12 cellular contexts compared by ENCODE assay signal in genomic region chr1:1832820-1833219, GRCh38. TPM values are rescaled to one million over a fixed set of nuclear protein-coding genes. Genes with fewer than 3 reads are reported as not detected.
DNase-seq lines count a peak whose midpoint lies in the region; ATAC-seq, FAIRE-seq and TF ChIP-seq lines count a peak whose summit lies in the region.
"Had no signal": no experiment of that assay in that cellular context is flagged by ENCODE, and none has a peak within 500 bp of the region (broad histone marks: within the 10 kb centered on the region; RNA-seq: fewer than 3 reads in every experiment).

No MANE protein-coding gene starts in this region.

- no peaks in the 10 kb centered on the region for H3K9me3 Mint-ChIP-seq in activated naive CD4-positive, alpha-beta T cell treated with anti-CD3 and anti-CD28 coated beads for 36 hours
- no peaks in the 10 kb centered on the region for H3K9me3 Mint-ChIP-seq in activated B cell treated with CpG ODN at 0.5 μM for 24 hours
- H3K9me3 Mint-ChIP-seq: dendritic cell treated with granulocyte-macrophage colony-stimulating factor and Interleukin-4, amounts not matched to agents 40 ng/mL and 50 ng/mL, for 4 days had no signal

- H3K4me1 ChIP-seq in keratinocyte (ENCODE audit: control insufficient read depth, extremely low read depth, insufficient read depth, low read length) (peaks cover 41% of the 10 kb centered on the region), subcutaneous abdominal adipose tissue (ENCODE audit: control insufficient read depth in 5 of 5, insufficient read depth in 5 of 5, low read length in 5 of 5) (peaks cover 7 to 28% (median 24%) of the 10 kb centered on the region in 5 donors)

- peaks cover 40% of the 10 kb centered on the region for H3K4me1 Mint-ChIP-seq in activated naive CD4-positive, alpha-beta T cell treated with anti-CD3 and anti-CD28 coated beads for 36 hours (ENCODE audit: low read depth)
- H3K4me1 Mint-ChIP-seq in activated B cell treated with CpG ODN at 0.5 μM for 24 hours = peaks cover 61% of the 10 kb centered on the region

- no peak overlapping the region for H3K4me2 ChIP-seq in keratinocyte (ENCODE audit: control insufficient read depth, extremely low read depth, insufficient read depth, low read depth, low read length)

- H2AFZ ChIP-seq in keratinocyte (ENCODE audit: control insufficient read depth, low read length) = no peak overlapping the region

- CTCF ChIA-PET in activated naive CD4-positive, alpha-beta T cell treated with anti-CD3 and anti-CD28 coated beads for 36 hours (lab: Charles Lee) = interaction anchor here (0.6 kb wide), 1 partner anchor 69 kb away, joined by 3 read pairs; no protein-coding TSS in a partner anchor
- CTCF ChIA-PET in activated B cell treated with CpG ODN at 0.5 μM for 24 hours (lab: Charles Lee) = interaction anchor here (1.2 kb wide), 1 partner anchor 73 kb away, joined by 4 read pairs; no protein-coding TSS in a partner anchor

- peaks cover 12% of the 10 kb centered on the region for H3K9me1 ChIP-seq in keratinocyte (ENCODE audit: control insufficient read depth, extremely low read depth, insufficient read depth, low read length)

- dilution Hi-C loops in keratinocyte (cut with MboI; ENCODE audit: extremely low pct_ligation_motif_present, low sequenced_read_pairs) = no loop called here

- no peak for FAIRE-seq in keratinocyte (lab: Jason Lieb, UNC)

- H3K9ac ChIP-seq in keratinocyte (ENCODE audit: control insufficient read depth, extremely low read depth, insufficient read depth, low read length) (no peak overlapping the region), subcutaneous abdominal adipose tissue (ENCODE audit: low read length in 5 of 5) (no peak overlapping the region)

- POLR2A ChIA-PET in activated B cell treated with CpG ODN at 0.5 μM for 24 hours (lab: Charles Lee) = no interaction called here

- peaks cover 78% of the 10 kb centered on the region for H3K79me2 ChIP-seq in keratinocyte (ENCODE audit: control insufficient read depth, insufficient read depth, low read length)

- H3K9me3 ChIP-seq in keratinocyte (ENCODE audit: control insufficient read depth, low read depth, low read length) = no peaks in the 10 kb centered on the region
- no peaks in the 10 kb centered on the region for H3K9me3 ChIP-seq in subcutaneous abdominal adipose tissue (ENCODE audit: control insufficient read depth in 5 of 5, low read length in 5 of 5)
- H3K9me3 ChIP-seq: testis had no signal

- peaks cover 29% of the 10 kb centered on the region for H4K20me1 ChIP-seq in keratinocyte (ENCODE audit: control insufficient read depth, extremely low read depth, insufficient read depth, low read length)

- H3K27me3 Mint-ChIP-seq in activated naive CD4-positive, alpha-beta T cell treated with anti-CD3 and anti-CD28 coated beads for 36 hours (ENCODE audit: low read depth) = no peaks in the 10 kb centered on the region
- no peaks in the 10 kb centered on the region for H3K27me3 Mint-ChIP-seq in activated B cell treated with CpG ODN at 0.5 μM for 24 hours
- H3K27me3 Mint-ChIP-seq: dendritic cell treated with granulocyte-macrophage colony-stimulating factor and Interleukin-4, amounts not matched to agents 40 ng/mL and 50 ng/mL, for 4 days had no signal

- H3K27me3 ChIP-seq in keratinocyte (ENCODE audit: control insufficient read depth, extremely low read depth, insufficient read depth, low read length) = no peaks in the 10 kb centered on the region
- H3K27me3 ChIP-seq in subcutaneous abdominal adipose tissue (ENCODE audit: control insufficient read depth in 5 of 5, insufficient read depth in 4 of 5, low read length in 5 of 5) = no peaks in the 10 kb centered on the region
- H3K27me3 ChIP-seq: testis had no signal

- no peak for ATAC-seq in activated B cell treated with CpG ODN at 0.5 μM for 24 hours (ENCODE audit: low read depth)
- ATAC-seq in HG03460 (IDR thresholded peaks at IDR 0.05; ENCODE audit: unreplicated experiment) = no peak
- ATAC-seq in GM18870 (IDR thresholded peaks at IDR 0.05; ENCODE audit: unreplicated experiment) = no peak

- H3K36me3 Mint-ChIP-seq in activated naive CD4-positive, alpha-beta T cell treated with anti-CD3 and anti-CD28 coated beads for 36 hours (ENCODE audit: low read depth) = peaks cover 3% of the 10 kb centered on the region
- peaks cover 66% of the 10 kb centered on the region for H3K36me3 Mint-ChIP-seq in activated B cell treated with CpG ODN at 0.5 μM for 24 hours (ENCODE audit: low read depth)

- intact Hi-C loops in activated naive CD4-positive, alpha-beta T cell treated with anti-CD3 and anti-CD28 coated beads for 36 hours (cut with micrococcal nuclease) = no loop called here
- intact Hi-C loops in activated B cell treated with CpG ODN at 0.5 μM for 24 hours (cut with micrococcal nuclease) = loop anchor here (2.0 to 5.0 kb wide), 3 partner anchors 14 to 56 kb away; partner anchors contain the start of gene NADK

- peak overlapping the region; percentile 52 for H3K27ac ChIP-seq in keratinocyte (ENCODE audit: control insufficient read depth, insufficient read depth, low read length)
- peak overlapping the region; percentile 57 for H3K27ac ChIP-seq in subcutaneous abdominal adipose tissue (ENCODE audit: low read depth, low read length)
- H3K27ac ChIP-seq: testis had no signal

- no peak for DNase-seq in activated naive CD4-positive, alpha-beta T cell treated with anti-CD3 and anti-CD28 coated beads for 36 hours
- no peak for DNase-seq in activated naive CD4-positive, alpha-beta T cell treated with anti-CD3 and anti-CD28 coated beads, Interleukin-2, amount 50 U/mL, for 16 hours
- no peak for DNase-seq in activated B cell treated with CpG ODN at 0.5 μM for 24 hours
- no peak for DNase-seq in keratinocyte (ENCODE audit: low read depth, low spot score)
- DNase-seq in RPMI8226 = no peak
- DNase-seq: activated T-cell treated with anti-CD3 and anti-CD28 coated beads, Interleukin-2, amount 50 U/mL, for 1 hour; NCI-H524 had no signal

- H3K36me3 ChIP-seq in keratinocyte (ENCODE audit: control insufficient read depth in 2 of 2, extremely low read depth in 1 of 2, insufficient read depth in 2 of 2, low read length in 2 of 2) (peaks cover 22 to 33% of the 10 kb centered on the region in 2 experiments), subcutaneous abdominal adipose tissue (ENCODE audit: control insufficient read depth in 5 of 5, insufficient read depth in 5 of 5, low read length in 5 of 5) (peaks cover 4 to 26% (median 25%) of the 10 kb centered on the region in 5 donors)

- no peak overlapping the region for H3K4me3 ChIP-seq in keratinocyte (ENCODE audit: control insufficient read depth in 2 of 3, extremely low read depth in 1 of 3, insufficient read depth in 2 of 3, low read depth in 1 of 3, low read length in 3 of 3)
- H3K4me3 ChIP-seq in subcutaneous abdominal adipose tissue (ENCODE audit: low read depth in 1 of 5, low read length in 5 of 5) = no peak overlapping the region
- H3K4me3 ChIP-seq: testis had no signal

- no peak overlapping the region for H3K4me3 Mint-ChIP-seq in activated naive CD4-positive, alpha-beta T cell treated with anti-CD3 and anti-CD28 coated beads for 36 hours
- H3K4me3 Mint-ChIP-seq in activated B cell treated with CpG ODN at 0.5 μM for 24 hours = peak overlapping the region; percentile 32
- H3K4me3 Mint-ChIP-seq: dendritic cell treated with granulocyte-macrophage colony-stimulating factor and Interleukin-4, amounts not matched to agents 40 ng/mL and 50 ng/mL, for 4 days had no signal

- TF ChIP-seq CTCF in activated B cell treated with CpG ODN at 0.5 μM for 24 hours (IDR thresholded peaks at IDR 0.05) (no peak), keratinocyte (optimal IDR thresholded peaks at IDR 0.05 in 1 of 3, IDR thresholded peaks at IDR 0.05 in 1 of 3, conservative IDR thresholded peaks at IDR 0.05 in 1 of 3; ENCODE audit: extremely low read depth in 1 of 3, insufficient read depth in 2 of 3, low read length in 3 of 3) (no peak)

- peak overlapping the region; percentile 16 for H3K27ac Mint-ChIP-seq in activated naive CD4-positive, alpha-beta T cell treated with anti-CD3 and anti-CD28 coated beads for 36 hours
- peak overlapping the region; percentile 83 for H3K27ac Mint-ChIP-seq in activated B cell treated with CpG ODN at 0.5 μM for 24 hours
- H3K27ac Mint-ChIP-seq: dendritic cell treated with granulocyte-macrophage colony-stimulating factor and Interleukin-4, amounts not matched to agents 40 ng/mL and 50 ng/mL, for 4 days had no signal

RNA-seq across cellular contexts. Expression of gene NADK, which starts 54.5 kb away (rescaled TPM):
- total RNA-seq in activated naive CD4-positive, alpha-beta T cell treated with anti-CD3 and anti-CD28 coated beads for 36 hours = 10 to 100 TPM; 42.1 to 43.6 TPM
- total RNA-seq in activated B cell treated with CpG ODN at 0.5 μM for 24 hours = 106 and 122 TPM in 2 replicates
- polyA plus RNA-seq in keratinocyte = 54.0 to 59.9 TPM (median 54.8 TPM) in 3 replicates
- polyA plus RNA-seq in keratinocyte (2011; ENCODE audit: low read depth) = 21.4 TPM
- 38.1 and 58.8 TPM in 2 replicates for polyA plus RNA-seq in keratinocyte (2011; cell fraction: cytosol; rRNA removed)
- 133 TPM in 2 replicates for polyA plus RNA-seq in keratinocyte (2011; cell fraction: nucleus; rRNA removed)
- 39.1 and 47.9 TPM in 2 replicates for polyA plus RNA-seq in keratinocyte (2012; ENCODE audit: low replicate concordance)
- polyA minus RNA-seq in keratinocyte = 32.0 to 38.3 TPM (median 37.9 TPM) in 3 replicates
- 58.7 TPM for polyA minus RNA-seq in keratinocyte (2011; cell fraction: cytosol; rRNA and poly(A)+ RNA removed)
- polyA minus RNA-seq in keratinocyte (2011; cell fraction: nucleus; rRNA and poly(A)+ RNA removed) = 53.4 and 55.8 TPM in 2 replicates

RNA-seq across cellular contexts. Expression of gene GNB1, which starts 58.1 kb away (rescaled TPM):
- 100 to 1,000 TPM; 326 to 351 TPM for total RNA-seq in activated naive CD4-positive, alpha-beta T cell treated with anti-CD3 and anti-CD28 coated beads for 36 hours
- total RNA-seq in activated B cell treated with CpG ODN at 0.5 μM for 24 hours = 266 and 302 TPM in 2 replicates
- polyA plus RNA-seq in keratinocyte = 352 to 441 TPM (median 364 TPM) in 3 replicates
- 233 TPM for polyA plus RNA-seq in keratinocyte (2011; ENCODE audit: low read depth)
- 438 and 465 TPM in 2 replicates for polyA plus RNA-seq in keratinocyte (2011; cell fraction: cytosol; rRNA removed)
- polyA plus RNA-seq in keratinocyte (2011; cell fraction: nucleus; rRNA removed) = 268 and 296 TPM in 2 replicates
- 230 and 477 TPM in 2 replicates for polyA plus RNA-seq in keratinocyte (2012; ENCODE audit: low replicate concordance)
- polyA minus RNA-seq in keratinocyte = 579 to 781 TPM (median 600 TPM) in 3 replicates
- 406 TPM for polyA minus RNA-seq in keratinocyte (2011; cell fraction: cytosol; rRNA and poly(A)+ RNA removed)
- 112 and 177 TPM in 2 replicates for polyA minus RNA-seq in keratinocyte (2011; cell fraction: nucleus; rRNA and poly(A)+ RNA removed)
